Comparison of ENCODE assay signal across 20 cellular contexts in the genomic region with DNA sequence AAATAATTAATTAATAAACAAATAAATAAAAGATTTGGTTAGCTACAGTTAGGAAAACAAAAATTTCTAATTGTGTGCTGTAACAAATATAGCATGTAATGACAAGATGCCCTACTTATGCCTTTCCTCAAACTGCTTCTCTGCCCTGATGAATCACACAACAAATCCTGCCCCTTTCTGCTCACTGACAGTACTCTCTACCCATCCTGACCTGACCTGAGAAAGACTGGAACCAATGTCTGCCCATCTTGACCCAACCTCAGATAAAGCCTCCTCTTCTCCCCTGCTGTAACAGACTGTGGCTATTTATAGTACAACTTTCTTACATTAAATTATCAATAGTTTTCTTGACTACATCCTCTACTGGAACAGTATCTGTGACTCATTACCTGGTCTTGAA.
A peak's percentile ranks its signal among the peaks of the same experiment; 100 is the strongest.
DNase-seq lines count a peak whose midpoint lies in the region; ATAC-seq and TF ChIP-seq lines count a peak whose summit lies in the region.
"Had no signal": no experiment of that assay in that cellular context is flagged by ENCODE, and none has a peak within 500 bp of the region (broad histone marks: within the 10 kb centered on the region; RNA-seq: fewer than 3 reads in every experiment).

No MANE protein-coding gene starts in this region.

- no peak for ATAC-seq in GM21786 (IDR thresholded peaks at IDR 0.05; ENCODE audit: unreplicated experiment)
- ATAC-seq: HepG2, left lung had no signal

- CTCF ChIA-PET in AG04449 (lab: Yijun Ruan, JAX): interaction anchor here (1.3 to 1.5 kb wide), 2 partner anchors 178 to 190 kb away, joined by 3 to 4 read pairs; no protein-coding TSS in a partner anchor

- POLR2A ChIA-PET in AG04449 (lab: Yijun Ruan, JAX): no interaction called here

- TF ChIP-seq CTCF in AG04449 (IDR thresholded peaks at IDR 0.05; ENCODE audit: insufficient read depth, low read length, missing control alignments): no peak

- DNase-seq in AG04449 (ENCODE audit: low read depth, low spot score): peak; percentile 44
- peak; percentile 14 for DNase-seq in HS-5 (ENCODE audit: low read depth)
- peak; percentile 75 for DNase-seq in amniotic epithelial cell (ENCODE audit: low read depth)
- peak; percentile 35 for DNase-seq in glomerular visceral epithelial cell (ENCODE audit: extremely low spot score)
- DNase-seq in NAMALWA (ENCODE audit: low spot score): no peak
- no peak for DNase-seq in DMS114 treated with DMSO at 0.1 percent for 48 hours (lab: John Stamatoyannopoulos, UW; ENCODE audit: unreplicated experiment)
- DNase-seq in NCI-H526 (lab: John Stamatoyannopoulos, UW): no peak
- DNase-seq: ACHN; activated CD4-positive, alpha-beta T cell treated with anti-CD3 and anti-CD28 coated beads, Interleukin-2, amount 50 U/mL, for 48 hours; amniotic stem cell; Calu3; left lung; NCI-H1092 treated with DMSO at 0.1 percent for 48 hours; SHP77 treated with DMSO at 0.1 percent for 48 hours; substantia nigra had no signal

- H3K4me3 ChIP-seq in AG04449 (ENCODE audit: low read depth, low read length): no peak overlapping the region
- H3K4me3 ChIP-seq: coronary artery, esophagus muscularis mucosa, left lung, prostate gland had no signal

Comparison
In these comparisons a context has a peak if more than half of its experiments do, and no peak if none do; other contexts are left out.
1. DNase-seq: peak in AG04449 (single experiment), HS-5 (single experiment), amniotic epithelial cell (single experiment) and glomerular visceral epithelial cell (single experiment); none in NAMALWA (single experiment), DMS114 treated with DMSO at 0.1 percent for 48 hours (single experiment) and NCI-H526 (0 of 2).